ENCODE assay signal across 8 cellular contexts in genomic region chr11:13487661-13488030, GRCh38. TPM values are rescaled to one million over a fixed set of nuclear protein-coding genes. Genes with fewer than 3 reads are reported as not detected.
DNase-seq lines count a peak whose midpoint lies in the region; ATAC-seq and TF ChIP-seq lines count a peak whose summit lies in the region.

No MANE protein-coding gene starts in this region.

- H3K9me3 Mint-ChIP-seq in activated CD4-positive, alpha-beta T cell treated with anti-CD3 and anti-CD28 coated beads, Interleukin-2, amount 10 ng/mL, durations not matched to agents 24 days and 14 days: peaks cover 3% of the 10 kb centered on the region
- peaks cover 18% of the 10 kb centered on the region for H3K9me3 Mint-ChIP-seq in HFFc6

- H3K27ac Mint-ChIP-seq in activated CD4-positive, alpha-beta T cell treated with anti-CD3 and anti-CD28 coated beads, Interleukin-2, amount 10 ng/mL, durations not matched to agents 24 days and 14 days: no peak overlapping the region
- no peak overlapping the region for H3K27ac Mint-ChIP-seq in HFFc6

- H3K4me1 Mint-ChIP-seq in activated CD4-positive, alpha-beta T cell treated with anti-CD3 and anti-CD28 coated beads, Interleukin-2, amount 10 ng/mL, durations not matched to agents 24 days and 14 days: no peaks in the 10 kb centered on the region
- H3K4me1 Mint-ChIP-seq in HFFc6 (ENCODE audit: low read depth): no peaks in the 10 kb centered on the region

- ATAC-seq in HG02938 (IDR thresholded peaks at IDR 0.05; ENCODE audit: unreplicated experiment) (peak; percentile 79), left ventricle myocardium superior (peak; percentile 46)

- peak overlapping the region; percentile 63 for H3K4me3 Mint-ChIP-seq in activated CD4-positive, alpha-beta T cell treated with anti-CD3 and anti-CD28 coated beads, Interleukin-2, amount 10 ng/mL, durations not matched to agents 24 days and 14 days
- no peak overlapping the region for H3K4me3 Mint-ChIP-seq in HFFc6

- intact Hi-C loops in activated CD4-positive, alpha-beta T cell treated with anti-CD3 and anti-CD28 coated beads, Interleukin-2, amount 10 ng/mL, durations not matched to agents 24 days and 14 days (cut with micrococcal nuclease): loop anchor here (5.0 kb wide), 1 partner anchor 760 kb away; no protein-coding TSS in a partner anchor
- intact Hi-C loops in left ventricle myocardium superior (cut with micrococcal nuclease): no loop called here

- no peak; the same call in 1 of the 2 replicates for TF ChIP-seq CTCF in HFFc6 (IDR thresholded peaks at IDR 0.05)

- DNase-seq in activated CD4-positive, alpha-beta T cell treated with anti-CD3 and anti-CD28 coated beads, Interleukin-2, amount 10 ng/mL, durations not matched to agents 24 days and 14 days: peak; percentile 65
- DNase-seq in activated CD4-positive, alpha-beta T cell treated with anti-CD3 and anti-CD28 coated beads for 1 hour: no peak
- DNase-seq in RPMI7951 (ENCODE audit: low read depth) (peak; percentile 25), left ventricle myocardium superior (no peak), middle frontal gyrus (ENCODE audit: extremely low spot score, low spot score) (no peak), retina (no peak), HFFc6 (no peak)

- H3K27me3 Mint-ChIP-seq in activated CD4-positive, alpha-beta T cell treated with anti-CD3 and anti-CD28 coated beads, Interleukin-2, amount 10 ng/mL, durations not matched to agents 24 days and 14 days: peaks cover 12% of the 10 kb centered on the region
- H3K27me3 Mint-ChIP-seq in HFFc6 (ENCODE audit: insufficient read depth): peaks cover 11% of the 10 kb centered on the region

- no peaks in the 10 kb centered on the region for H3K36me3 Mint-ChIP-seq in activated CD4-positive, alpha-beta T cell treated with anti-CD3 and anti-CD28 coated beads, Interleukin-2, amount 10 ng/mL, durations not matched to agents 24 days and 14 days (ENCODE audit: low read depth)
- H3K36me3 Mint-ChIP-seq in HFFc6 (ENCODE audit: low read depth): no peaks in the 10 kb centered on the region; the same call in 1 of the 2 replicates

RNA-seq across cellular contexts. Expression of gene PTH, which starts 8.2 kb away (rescaled TPM):
- total RNA-seq in activated CD4-positive, alpha-beta T cell treated with anti-CD3 and anti-CD28 coated beads, Interleukin-2, amount 10 ng/mL, durations not matched to agents 24 days and 14 days: not detected in 2 replicates
- not detected in 2 replicates for total RNA-seq in RPMI7951 (2014; rRNA removed; shearing (Covaris generic))
- not detected for total RNA-seq in left ventricle myocardium superior
- total RNA-seq in HFFc6 (2021; fragmentation: NEBNext Ultra II Directional; extraction: Animal tissue kit (Norgen Biotek cat#: 25700)): not detected

RNA-seq across cellular contexts. Expression of gene BTBD10, which starts 24.6 kb away (rescaled TPM):
- 20.3 and 21.8 TPM in 2 replicates for total RNA-seq in activated CD4-positive, alpha-beta T cell treated with anti-CD3 and anti-CD28 coated beads, Interleukin-2, amount 10 ng/mL, durations not matched to agents 24 days and 14 days
- 37.5 and 39.5 TPM in 2 replicates for total RNA-seq in RPMI7951 (2014; rRNA removed; shearing (Covaris generic))
- 19.2 TPM for total RNA-seq in left ventricle myocardium superior
- 10 to 100 TPM; 30.3 to 37.2 (median 35.0) TPM for total RNA-seq in HFFc6 (2021; fragmentation: NEBNext Ultra II Directional; extraction: Animal tissue kit (Norgen Biotek cat#: 25700))

Comparison
In these comparisons a context has a peak if more than half of its experiments do, and no peak if none do; other contexts are left out.
1. DNase-seq: peak in activated CD4-positive, alpha-beta T cell treated with anti-CD3 and anti-CD28 coated beads, Interleukin-2, amount 10 ng/mL, durations not matched to agents 24 days and 14 days (single experiment) and RPMI7951 (single experiment); none in activated CD4-positive, alpha-beta T cell treated with anti-CD3 and anti-CD28 coated beads for 1 hour (single experiment), left ventricle myocardium superior (single experiment), middle frontal gyrus (single experiment), retina (single experiment) and HFFc6 (single experiment).